Comparison of ENCODE assay signal across 34 cellular contexts in genomic region chr7:51660516-51660915, GRCh38.
"Had no signal": no experiment of that assay in that cellular context is flagged by ENCODE, and none has a peak within 500 bp of the region (broad histone marks: within the 10 kb centered on the region; RNA-seq: fewer than 3 reads in every experiment).

No MANE protein-coding gene starts in this region.

- H3K27ac ChIP-seq: KMS-11 had no signal

- H3K27me3 ChIP-seq: MG63 had no signal

- H3K4me3 ChIP-seq: MG63 had no signal

- DNase-seq: Karpas-422, Kasumi-1, KG1, MG63, MM.1S, MV-4-11, NCI-H1048, NCI-H1092, NCI-H1092 treated with DMSO at 0.1 percent for 48 hours, NCI-H1105, NCI-H1105 treated with DMSO at 0.1 percent for 48 hours, NCI-H1417, NCI-H1417 treated with DMSO at 0.1 percent for 48 hours, NCI-H1436, NCI-H1436 treated with DMSO at 0.1 percent for 48 hours, NCI-H146, NCI-H1694, NCI-H1694 treated with DMSO at 0.1 percent for 48 hours, NCI-H187, NCI-H187 treated with DMSO at 0.1 percent for 48 hours, NCI-H2029, NCI-H2029 treated with DMSO at 0.1 percent for 48 hours, NCI-H2081, NCI-H2081 treated with DMSO at 0.1 percent for 48 hours, NCI-H2107, NCI-H2171, NCI-H2171 treated with DMSO at 0.1 percent for 48 hours, NCI-H2227 treated with DMSO at 0.1 percent for 48 hours, NCI-H226, NCI-H345, NCI-H446, NCI-H446 treated with DMSO at 0.1 percent for 48 hours, NCI-H510A had no signal

- H3K9me3 ChIP-seq: MG63 had no signal

- H3K36me3 ChIP-seq: MG63 had no signal

- H3K4me2 ChIP-seq: KMS-11 had no signal
